In the genomic region with DNA sequence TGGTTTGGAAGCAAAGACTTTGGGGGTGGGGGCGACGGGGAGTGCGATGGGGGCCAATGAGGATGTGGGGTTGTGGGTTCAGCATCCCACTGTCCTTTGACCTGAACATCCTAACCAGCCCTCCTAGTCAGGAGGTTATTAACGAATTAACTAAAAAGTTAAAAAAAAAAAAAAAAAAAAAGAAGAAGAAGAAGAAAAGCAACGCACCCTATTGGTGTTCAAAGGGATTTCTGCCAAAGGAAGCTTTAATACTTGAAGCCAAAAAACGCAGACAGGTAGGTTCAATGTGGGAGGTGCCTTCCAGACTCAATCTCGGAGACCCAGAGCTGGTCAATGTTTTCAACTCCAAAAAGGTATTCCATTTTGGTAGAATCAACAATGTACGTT, we compare ENCODE assay signal across 9 cellular contexts. TPM values are rescaled to one million over a fixed set of nuclear protein-coding genes. Genes with fewer than 3 reads are reported as not detected.
DNase-seq lines count a peak whose midpoint lies in the region; FAIRE-seq lines count a peak whose summit lies in the region.
"Had no signal": no experiment of that assay in that cellular context is flagged by ENCODE, and none has a peak within 500 bp of the region (broad histone marks: within the 10 kb centered on the region; RNA-seq: fewer than 3 reads in every experiment).

No MANE protein-coding gene starts in this region.

- no peak for DNase-seq in activated CD4-positive, alpha-beta T cell treated with anti-CD3 and anti-CD28 coated beads, Interleukin-2, amount 10 ng/mL, durations not matched to agents 24 days and 14 days
- DNase-seq in activated CD4-positive, alpha-beta T cell treated with anti-CD3 and anti-CD28 coated beads for 4 hours: no peak
- DNase-seq in SJSA1 (ENCODE audit: low read depth in 1 of 2, low spot score in 2 of 2) (peak in 1 of 2 experiments; percentile 11), HTR-8/SVneo (ENCODE audit: insufficient read length, low spot score) (no peak), ureter (ENCODE audit: low spot score) (no peak)
- no peak for DNase-seq in stimulated activated CD8-positive, alpha-beta memory T cell treated with anti-CD3 and anti-CD28 coated beads, Interleukin-4, amount 100 ng/mL, for 48 hours
- DNase-seq: NCI-H1436 had no signal

- no peak overlapping the region for H3K27ac Mint-ChIP-seq in activated CD4-positive, alpha-beta T cell treated with anti-CD3 and anti-CD28 coated beads, Interleukin-2, amount 10 ng/mL, durations not matched to agents 24 days and 14 days

- H3K9me3 Mint-ChIP-seq in activated CD4-positive, alpha-beta T cell treated with anti-CD3 and anti-CD28 coated beads, Interleukin-2, amount 10 ng/mL, durations not matched to agents 24 days and 14 days: no peaks in the 10 kb centered on the region

- intact Hi-C loops in activated CD4-positive, alpha-beta T cell treated with anti-CD3 and anti-CD28 coated beads, Interleukin-2, amount 10 ng/mL, durations not matched to agents 24 days and 14 days (cut with micrococcal nuclease): no loop called here

- no peaks in the 10 kb centered on the region for H3K36me3 ChIP-seq in SJSA1
- H3K36me3 ChIP-seq in iPS-20b (ENCODE audit: insufficient read depth, low read depth, low read length): no peaks in the 10 kb centered on the region
- no peaks in the 10 kb centered on the region for H3K36me3 ChIP-seq in stomach smooth muscle (ENCODE audit: control insufficient read depth in 2 of 2, insufficient read depth in 2 of 2, low read length in 2 of 2)

- H3K4me3 Mint-ChIP-seq in activated CD4-positive, alpha-beta T cell treated with anti-CD3 and anti-CD28 coated beads, Interleukin-2, amount 10 ng/mL, durations not matched to agents 24 days and 14 days: peak overlapping the region; percentile 26

- H3K9ac ChIP-seq in iPS-20b (ENCODE audit: low read depth, low read length): no peak overlapping the region
- H3K9ac ChIP-seq in stomach smooth muscle (ENCODE audit: low read length in 2 of 2): no peak overlapping the region

- H3K4me1 Mint-ChIP-seq in activated CD4-positive, alpha-beta T cell treated with anti-CD3 and anti-CD28 coated beads, Interleukin-2, amount 10 ng/mL, durations not matched to agents 24 days and 14 days: peaks cover 3% of the 10 kb centered on the region

- H3K4me1 ChIP-seq in SJSA1 (replicated peaks) (peaks cover 7% of the 10 kb centered on the region), iPS-20b (ENCODE audit: insufficient read depth, low read length) (peaks cover 14% of the 10 kb centered on the region; the same call in 1 of the 2 replicates), stomach smooth muscle (ENCODE audit: control insufficient read depth, insufficient read depth, low read length) (peaks cover 10% of the 10 kb centered on the region)

- peaks cover 68% of the 10 kb centered on the region for H3K27me3 Mint-ChIP-seq in activated CD4-positive, alpha-beta T cell treated with anti-CD3 and anti-CD28 coated beads, Interleukin-2, amount 10 ng/mL, durations not matched to agents 24 days and 14 days

- no peak overlapping the region for H3K27ac ChIP-seq in SJSA1
- H3K27ac ChIP-seq in iPS-20b (ENCODE audit: low read length): no peak overlapping the region
- no peak overlapping the region for H3K27ac ChIP-seq in stomach smooth muscle (ENCODE audit: low read length)

- H3K27me3 ChIP-seq in SJSA1 (replicated peaks) (peaks cover 25% of the 10 kb centered on the region), iPS-20b (ENCODE audit: insufficient read depth, low read length) (peaks cover 70% of the 10 kb centered on the region), stomach smooth muscle (ENCODE audit: control insufficient read depth in 1 of 2, insufficient read depth in 2 of 2, low read length in 2 of 2) (peaks cover 50 to 57% of the 10 kb centered on the region in 2 donors)

- H3K4me3 ChIP-seq in SJSA1: peak overlapping the region; percentile 29
- H3K4me3 ChIP-seq in iPS-20b (ENCODE audit: low read length): peak overlapping the region; percentile 67
- H3K4me3 ChIP-seq in stomach smooth muscle (ENCODE audit: low read length in 2 of 2): peak overlapping the region; percentile 40 to 62

- FAIRE-seq in HTR-8/SVneo (lab: Jason Lieb, UNC): no peak

- no peaks in the 10 kb centered on the region for H3K9me3 ChIP-seq in SJSA1 (replicated peaks)
- no peaks in the 10 kb centered on the region for H3K9me3 ChIP-seq in iPS-20b (ENCODE audit: insufficient read depth, low read depth, low read length)
- no peaks in the 10 kb centered on the region for H3K9me3 ChIP-seq in stomach smooth muscle (ENCODE audit: control insufficient read depth in 2 of 2, low read length in 2 of 2)

- H3K36me3 Mint-ChIP-seq in activated CD4-positive, alpha-beta T cell treated with anti-CD3 and anti-CD28 coated beads, Interleukin-2, amount 10 ng/mL, durations not matched to agents 24 days and 14 days (ENCODE audit: low read depth): no peaks in the 10 kb centered on the region

RNA-seq across cellular contexts. Expression of gene CLIC6, which starts 2.2 kb away (rescaled TPM):
- total RNA-seq in activated CD4-positive, alpha-beta T cell treated with anti-CD3 and anti-CD28 coated beads, Interleukin-2, amount 10 ng/mL, durations not matched to agents 24 days and 14 days: not detected in 2 replicates
- not detected in 2 replicates for total RNA-seq in SJSA1 (2014; rRNA removed; shearing (Covaris generic))
- total RNA-seq in ureter: 24.1 TPM

RNA-seq across cellular contexts. Expression of gene RCAN1, which starts 56.0 kb away (rescaled TPM):
- total RNA-seq in activated CD4-positive, alpha-beta T cell treated with anti-CD3 and anti-CD28 coated beads, Interleukin-2, amount 10 ng/mL, durations not matched to agents 24 days and 14 days: 15.7 and 17.6 TPM in 2 replicates
- total RNA-seq in SJSA1 (2014; rRNA removed; shearing (Covaris generic)): 123 and 132 TPM in 2 replicates
- 22.8 TPM for total RNA-seq in ureter

Comparison
In these comparisons a context has a peak if more than half of its experiments do, and no peak if none do; other contexts are left out.
1. RNA of gene CLIC6, which starts 2.2 kb away (total RNA-seq): 24.1 TPM in ureter (single experiment); not detected in activated CD4-positive, alpha-beta T cell treated with anti-CD3 and anti-CD28 coated beads, Interleukin-2, amount 10 ng/mL, durations not matched to agents 24 days and 14 days and not detected in SJSA1; every median in the first group is over 10 times any median in the second.
2. Peak in every context shown above with its lines, with median percentiles within 50 percentile points of each other: H3K4me3 ChIP-seq.